13 cellular contexts compared by ENCODE assay signal in the genomic region with DNA sequence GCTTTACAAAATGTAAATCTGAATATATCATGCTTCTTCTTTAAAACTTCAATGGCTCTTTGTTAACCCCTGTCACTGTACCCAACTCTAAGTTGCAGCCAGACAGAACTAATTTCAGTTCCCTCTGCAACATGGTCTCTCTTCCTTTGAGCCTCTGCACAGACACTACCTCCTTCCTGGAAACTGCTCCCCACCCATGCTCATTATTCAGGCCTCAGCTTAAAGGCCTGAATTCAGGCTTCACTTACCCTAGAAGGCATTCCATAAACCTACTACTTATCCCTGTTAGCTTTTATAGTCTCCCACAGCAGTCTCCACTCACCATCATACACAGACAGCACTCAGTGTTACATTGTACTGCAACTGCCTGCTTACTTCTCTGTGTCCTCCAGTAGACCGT. TPM values are rescaled to one million over a fixed set of nuclear protein-coding genes. Genes with fewer than 3 reads are reported as not detected.
DNase-seq lines count a peak whose midpoint lies in the region; ATAC-seq and TF ChIP-seq lines count a peak whose summit lies in the region.
"Had no signal": no experiment of that assay in that cellular context is flagged by ENCODE, and none has a peak within 500 bp of the region (broad histone marks: within the 10 kb centered on the region; RNA-seq: fewer than 3 reads in every experiment).

No MANE protein-coding gene starts in this region.

- no peak overlapping the region for H3K4me3 Mint-ChIP-seq in stimulated activated memory B cell treated with anti-CD40 and anti-IgM and Interleukin-4, amounts not matched to agents 10 μg/mL and 1 μg/mL and 100 μg/mL, for 72 hours
- H3K4me3 Mint-ChIP-seq in activated CD4-positive, alpha-beta memory T cell treated with anti-CD3 and anti-CD28 coated beads for 36 hours: no peak overlapping the region
- no peak overlapping the region for H3K4me3 Mint-ChIP-seq in activated CD4-positive, alpha-beta T cell treated with anti-CD3 and anti-CD28 coated beads, Interleukin-2, amount 10 ng/mL, durations not matched to agents 7 days and 5 days
- H3K4me3 Mint-ChIP-seq: nephron had no signal

- POLR2A ChIA-PET in activated CD4-positive, alpha-beta memory T cell treated with anti-CD3 and anti-CD28 coated beads for 36 hours (lab: Charles Lee): no interaction called here
- POLR2A ChIA-PET in activated CD4-positive, alpha-beta T cell treated with anti-CD3 and anti-CD28 coated beads, Interleukin-2, amount 10 ng/mL, durations not matched to agents 7 days and 5 days (lab: Charles Lee): no interaction called here

- DNase-seq in MV-4-11 (lab: John Stamatoyannopoulos, UW) (peak; percentile 73), foreskin melanocyte (no peak)
- no peak for DNase-seq in activated CD4-positive, alpha-beta memory T cell treated with anti-CD3 and anti-CD28 coated beads for 36 hours
- no peak for DNase-seq in stimulated activated naive CD8-positive, alpha-beta T cell treated with anti-CD3 and anti-CD28 coated beads, Interleukin-15, Interleukin-2, amounts not matched to agents 100 U/mL and 50 U/mL, for 24 hours
- no peak for DNase-seq in activated CD4-positive, alpha-beta T cell treated with anti-CD3 and anti-CD28 coated beads, Interleukin-2, amount 10 ng/mL, durations not matched to agents 7 days and 5 days
- DNase-seq: activated effector memory CD4-positive, alpha-beta T cell treated with Interleukin-2 at 50 U/mL for 16 hours; NCI-H1105 treated with DMSO at 0.1 percent for 48 hours; stimulated activated naive CD4-positive, alpha-beta T cell had no signal

- H3K36me3 Mint-ChIP-seq in stimulated activated memory B cell treated with anti-CD40 and anti-IgM and Interleukin-4, amounts not matched to agents 10 μg/mL and 1 μg/mL and 100 μg/mL, for 72 hours: no peaks in the 10 kb centered on the region
- no peaks in the 10 kb centered on the region for H3K36me3 Mint-ChIP-seq in activated CD4-positive, alpha-beta memory T cell treated with anti-CD3 and anti-CD28 coated beads for 36 hours
- no peaks in the 10 kb centered on the region for H3K36me3 Mint-ChIP-seq in activated CD4-positive, alpha-beta T cell treated with anti-CD3 and anti-CD28 coated beads, Interleukin-2, amount 10 ng/mL, durations not matched to agents 7 days and 5 days (ENCODE audit: low read depth)

- intact Hi-C loops in activated CD4-positive, alpha-beta memory T cell treated with anti-CD3 and anti-CD28 coated beads for 36 hours (cut with micrococcal nuclease): no loop called here

- H3K27ac Mint-ChIP-seq in stimulated activated memory B cell treated with anti-CD40 and anti-IgM and Interleukin-4, amounts not matched to agents 10 μg/mL and 1 μg/mL and 100 μg/mL, for 72 hours: no peak overlapping the region
- H3K27ac Mint-ChIP-seq in activated CD4-positive, alpha-beta memory T cell treated with anti-CD3 and anti-CD28 coated beads for 36 hours: no peak overlapping the region
- H3K27ac Mint-ChIP-seq in activated CD4-positive, alpha-beta T cell treated with anti-CD3 and anti-CD28 coated beads, Interleukin-2, amount 10 ng/mL, durations not matched to agents 7 days and 5 days: no peak overlapping the region
- H3K27ac Mint-ChIP-seq: nephron had no signal

- CTCF ChIA-PET in activated CD4-positive, alpha-beta memory T cell treated with anti-CD3 and anti-CD28 coated beads for 36 hours (lab: Charles Lee): interaction anchor here (1.1 to 7.4 kb wide), 3 partner anchors 12 to 49 kb away, joined by 3 to 172 read pairs (median 3); no protein-coding TSS in a partner anchor
- CTCF ChIA-PET in activated CD4-positive, alpha-beta T cell treated with anti-CD3 and anti-CD28 coated beads, Interleukin-2, amount 10 ng/mL, durations not matched to agents 7 days and 5 days (lab: Charles Lee): no interaction called here

- no peaks in the 10 kb centered on the region for H3K27me3 Mint-ChIP-seq in stimulated activated memory B cell treated with anti-CD40 and anti-IgM and Interleukin-4, amounts not matched to agents 10 μg/mL and 1 μg/mL and 100 μg/mL, for 72 hours
- H3K27me3 Mint-ChIP-seq in activated CD4-positive, alpha-beta memory T cell treated with anti-CD3 and anti-CD28 coated beads for 36 hours: peaks cover 4% of the 10 kb centered on the region
- peaks cover 22% of the 10 kb centered on the region for H3K27me3 Mint-ChIP-seq in activated CD4-positive, alpha-beta T cell treated with anti-CD3 and anti-CD28 coated beads, Interleukin-2, amount 10 ng/mL, durations not matched to agents 7 days and 5 days

- H3K9me3 Mint-ChIP-seq in stimulated activated memory B cell treated with anti-CD40 and anti-IgM and Interleukin-4, amounts not matched to agents 10 μg/mL and 1 μg/mL and 100 μg/mL, for 72 hours: no peaks in the 10 kb centered on the region
- H3K9me3 Mint-ChIP-seq in activated CD4-positive, alpha-beta memory T cell treated with anti-CD3 and anti-CD28 coated beads for 36 hours: no peaks in the 10 kb centered on the region
- H3K9me3 Mint-ChIP-seq in activated CD4-positive, alpha-beta T cell treated with anti-CD3 and anti-CD28 coated beads, Interleukin-2, amount 10 ng/mL, durations not matched to agents 7 days and 5 days: no peaks in the 10 kb centered on the region
- H3K9me3 Mint-ChIP-seq: nephron had no signal

- H3K4me1 Mint-ChIP-seq in stimulated activated memory B cell treated with anti-CD40 and anti-IgM and Interleukin-4, amounts not matched to agents 10 μg/mL and 1 μg/mL and 100 μg/mL, for 72 hours: peaks cover 14% of the 10 kb centered on the region
- H3K4me1 Mint-ChIP-seq in activated CD4-positive, alpha-beta memory T cell treated with anti-CD3 and anti-CD28 coated beads for 36 hours (ENCODE audit: low read depth): peaks cover 25% of the 10 kb centered on the region
- peaks cover 18% of the 10 kb centered on the region for H3K4me1 Mint-ChIP-seq in activated CD4-positive, alpha-beta T cell treated with anti-CD3 and anti-CD28 coated beads, Interleukin-2, amount 10 ng/mL, durations not matched to agents 7 days and 5 days

- peak; percentile 36 for TF ChIP-seq POLR2A in GM19099 (IDR thresholded peaks at IDR 0.05; ENCODE audit: extremely low read depth, insufficient read length, low read depth)

- ATAC-seq in HG02642 (IDR thresholded peaks at IDR 0.05; ENCODE audit: poor library complexity, unreplicated experiment): peak; percentile 34
- peak; percentile 39 for ATAC-seq in stimulated activated memory B cell treated with anti-CD40 and anti-IgM and Interleukin-4, amounts not matched to agents 10 μg/mL and 1 μg/mL and 100 μg/mL, for 72 hours
- no peak for ATAC-seq in stimulated activated naive CD8-positive, alpha-beta T cell treated with anti-CD3 and anti-CD28 coated beads, Interleukin-15, Interleukin-2, amounts not matched to agents 100 U/mL and 50 U/mL, for 24 hours
- ATAC-seq: esophagus mucosa had no signal

RNA-seq across cellular contexts. Expression of a gene that starts 2.6 kb away (rescaled TPM):
- 1 to 10 TPM; 8.4 to 8.7 TPM for total RNA-seq in activated CD4-positive, alpha-beta memory T cell treated with anti-CD3 and anti-CD28 coated beads for 36 hours
- 10 to 100 TPM; 14.5 to 16.3 TPM for total RNA-seq in activated CD4-positive, alpha-beta T cell treated with anti-CD3 and anti-CD28 coated beads, Interleukin-2, amount 10 ng/mL, durations not matched to agents 7 days and 5 days
